Comparison of ENCODE assay signal across 20 cellular contexts in the genomic region with DNA sequence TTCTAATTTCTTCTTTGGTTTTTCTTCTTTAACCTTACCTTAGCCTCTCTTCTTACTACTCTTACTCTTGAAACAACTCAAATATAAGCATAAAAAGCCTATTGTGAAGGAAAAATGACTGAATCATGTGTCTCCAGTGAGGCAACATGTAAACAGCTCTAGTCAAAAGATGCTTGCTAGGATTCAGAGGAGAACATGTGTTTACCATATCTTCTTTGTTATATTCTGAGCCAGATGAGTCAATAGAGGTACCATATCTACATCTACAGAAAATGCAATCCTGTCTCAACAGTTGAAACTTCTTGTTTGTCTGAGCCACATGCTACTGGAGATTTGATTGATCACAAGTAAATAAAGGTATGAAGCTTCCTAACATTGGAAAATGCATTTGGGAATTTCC. TPM values are rescaled to one million over a fixed set of nuclear protein-coding genes. Genes with fewer than 3 reads are reported as not detected.
A peak's percentile ranks its signal among the peaks of the same experiment; 100 is the strongest.
DNase-seq lines count a peak whose midpoint lies in the region; ATAC-seq, FAIRE-seq and TF ChIP-seq lines count a peak whose summit lies in the region.
"Had no signal": no experiment of that assay in that cellular context is flagged by ENCODE, and none has a peak within 500 bp of the region (broad histone marks: within the 10 kb centered on the region; RNA-seq: fewer than 3 reads in every experiment).

No MANE protein-coding gene starts in this region.

- no TSS peak for BruUV-seq in Panc1 (replicated peaks; lab: Mats Ljungman, UMichigan)

- FAIRE-seq in H54 (lab: Jason Lieb, UNC) (peak; percentile 75), bronchial epithelial cell (lab: Jason Lieb, UNC) (no peak)
- FAIRE-seq: GM12892, GM18507, HTR-8/SVneo had no signal

- DNase-seq in H54 (ENCODE audit: insufficient read length, low spot score): no peak
- DNase-seq in Panc1 (ENCODE audit: low read depth, low spot score): no peak
- peak; percentile 40 for DNase-seq in bronchial epithelial cell (ENCODE audit: low read depth)
- peak in 1 of 2 donors; percentile 72 for DNase-seq in foreskin keratinocyte
- DNase-seq in NCI-H2029 treated with DMSO at 0.1 percent for 48 hours (lab: John Stamatoyannopoulos, UW): no peak
- DNase-seq in stimulated activated CD4-positive, alpha-beta T cell treated with anti-CD3 and anti-CD28 coated beads, Interleukin-15, amount 100 ng/mL, for 24 hours: no peak
- DNase-seq in effector memory CD4-positive, alpha-beta T cell: no peak
- DNase-seq: 8988T; CD4-positive, alpha-beta memory T cell; DMS153; DMS79; GDM1; GOT3; H9 had no signal

- H3K4me3 ChIP-seq in Panc1 (ENCODE audit: low read depth in 2 of 2, low read length in 2 of 2) (no peak overlapping the region), bronchial epithelial cell (ENCODE audit: low read depth, low read length) (no peak overlapping the region)
- no peak overlapping the region for H3K4me3 ChIP-seq in effector memory CD4-positive, alpha-beta T cell (ENCODE audit: insufficient read depth, low read depth, low read length, poor library complexity, severe bottlenecking)
- H3K4me3 ChIP-seq: BLaER1 had no signal

- H3K9me3 ChIP-seq in Panc1 (ENCODE audit: control insufficient read depth, insufficient read depth, low read depth, low read length): no peaks in the 10 kb centered on the region
- no peaks in the 10 kb centered on the region for H3K9me3 ChIP-seq in effector memory CD4-positive, alpha-beta T cell (ENCODE audit: control insufficient read depth, low read length)
- H3K9me3 ChIP-seq: BLaER1 had no signal

- no peaks in the 10 kb centered on the region for H3K4me1 ChIP-seq in Panc1 (ENCODE audit: control insufficient read depth, insufficient read depth, low read length)
- H3K4me1 ChIP-seq in foreskin keratinocyte: peaks cover 35% of the 10 kb centered on the region
- no peaks in the 10 kb centered on the region for H3K4me1 ChIP-seq in effector memory CD4-positive, alpha-beta T cell (ENCODE audit: control insufficient read depth, insufficient read depth, low read length, poor library complexity, severe bottlenecking)

- H3K36me3 ChIP-seq in Panc1 (ENCODE audit: control insufficient read depth, insufficient read depth, low read length): no peaks in the 10 kb centered on the region
- H3K36me3 ChIP-seq in bronchial epithelial cell (ENCODE audit: control insufficient read depth, insufficient read depth, low read length): no peaks in the 10 kb centered on the region
- no peaks in the 10 kb centered on the region for H3K36me3 ChIP-seq in effector memory CD4-positive, alpha-beta T cell (ENCODE audit: control insufficient read depth, insufficient read depth, low read length)
- H3K36me3 ChIP-seq: BLaER1 had no signal

- intact Hi-C loops in Panc1 (cut with micrococcal nuclease; ENCODE audit: unreplicated experiment): no loop called here

- peak overlapping the region; percentile 34; the same call in 1 of the 2 replicates for H3K27ac ChIP-seq in Panc1 (ENCODE audit: low read length)
- H3K27ac ChIP-seq in foreskin keratinocyte: no peak overlapping the region
- H3K27ac ChIP-seq in effector memory CD4-positive, alpha-beta T cell (ENCODE audit: insufficient read depth, low read length, poor library complexity, severe bottlenecking): no peak overlapping the region
- H3K27ac ChIP-seq: BLaER1 had no signal

- TF ChIP-seq POLR2A in H54 (IDR thresholded peaks at IDR 0.05; ENCODE audit: low read depth, low read length): no peak

- H3K27me3 ChIP-seq in Panc1 (ENCODE audit: control insufficient read depth, insufficient read depth, low read length) (no peaks in the 10 kb centered on the region), bronchial epithelial cell (ENCODE audit: control insufficient read depth, insufficient read depth, low read length) (no peaks in the 10 kb centered on the region), foreskin keratinocyte (no peaks in the 10 kb centered on the region)
- no peaks in the 10 kb centered on the region for H3K27me3 ChIP-seq in effector memory CD4-positive, alpha-beta T cell (replicated peaks; ENCODE audit: control insufficient read depth, insufficient read depth, low read length, poor library complexity, severe bottlenecking)
- H3K27me3 ChIP-seq: BLaER1 had no signal

- ATAC-seq in Panc1 (no peak), foreskin keratinocyte (peak; percentile 73), GM21515 (IDR thresholded peaks at IDR 0.05; ENCODE audit: unreplicated experiment) (no peak)

- POLR2A ChIA-PET in Panc1 (lab: Charles Lee): no interaction called here

- TF ChIP-seq CTCF in Panc1 (IDR thresholded peaks at IDR 0.05) (no peak), bronchial epithelial cell (IDR thresholded peaks at IDR 0.05; ENCODE audit: insufficient read depth, low read length, severe bottlenecking) (no peak), foreskin keratinocyte (conservative IDR thresholded peaks at IDR 0.05) (no peak)

- in situ Hi-C loops in Panc1 (cut with HindIII; ENCODE audit: low pct_unique_long_range_greater_than_20kb, low sequenced_read_pairs): no loop called here

- CTCF ChIA-PET in Panc1 (lab: Charles Lee): no interaction called here

RNA-seq across cellular contexts. Expression of gene FIGN, which starts 15.9 kb away (rescaled TPM):
- total RNA-seq in Panc1 (2021; ENCODE audit: unreplicated experiment) (19.5 TPM), bronchial epithelial cell (0.79 and 1.4 TPM in 2 replicates), foreskin keratinocyte (3.3 and 4.4 TPM in 2 replicates)
- polyA plus RNA-seq in Panc1 (2012; ENCODE audit: insufficient read length): 6.1 TPM
- polyA plus RNA-seq in foreskin keratinocyte: 0.57 and 0.95 TPM in 2 replicates
- total RNA-seq: CD4-positive, alpha-beta memory T cell had no signal
- polyA plus RNA-seq: CD14-positive monocyte; CD4-positive, alpha-beta memory T cell had no signal
